19 cellular contexts compared by ENCODE assay signal in the genomic region with DNA sequence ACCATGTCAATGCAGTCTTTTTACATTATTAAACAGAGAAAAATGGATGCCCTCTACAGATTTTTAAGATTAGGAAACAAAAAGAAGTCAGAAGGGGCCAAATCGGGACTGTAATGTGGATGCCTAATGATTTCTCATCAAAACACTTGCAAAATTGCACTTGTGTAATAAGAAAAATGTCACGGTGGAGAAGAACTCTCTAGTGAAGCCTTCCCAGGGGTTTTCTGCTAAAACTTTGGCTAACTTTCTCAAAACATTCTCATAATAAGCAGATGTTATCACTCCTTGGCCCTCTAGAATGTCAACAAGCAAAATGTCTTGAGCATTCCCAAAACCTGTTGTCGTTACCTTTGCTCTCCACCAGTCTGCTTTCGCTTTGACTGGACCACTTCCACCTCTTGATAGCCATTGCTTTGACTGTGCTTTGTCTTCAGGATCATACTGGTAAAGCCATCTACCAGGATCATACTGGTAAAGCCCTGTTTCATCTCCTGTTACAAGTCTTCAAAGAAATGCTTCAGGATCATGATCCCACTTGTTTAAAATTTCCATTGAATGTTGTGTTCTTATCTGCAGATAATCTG.
"Had no signal": no experiment of that assay in that cellular context is flagged by ENCODE, and none has a peak within 500 bp of the region (broad histone marks: within the 10 kb centered on the region; RNA-seq: fewer than 3 reads in every experiment).

No MANE protein-coding gene starts in this region.

- H3K4me3 Mint-ChIP-seq: activated CD4-positive, alpha-beta T cell treated with anti-CD3 and anti-CD28 coated beads, Interleukin-2, amount 10 ng/mL, durations not matched to agents 24 days and 14 days; activated CD8-positive, alpha-beta T cell treated with anti-CD3 and anti-CD28 coated beads, Interleukin-2, amount 10 ng/mL, durations not matched to agents 7 days and 5 days; activated naive CD4-positive, alpha-beta T cell treated with anti-CD3 and anti-CD28 coated beads for 36 hours; activated T-cell treated with anti-CD3 and anti-CD28 coated beads, Interleukin-2, amount 50 U/mL, for 24 hours; brain; natural killer cell; stimulated activated memory B cell treated with anti-CD40 and anti-IgM and Interleukin-4, amounts not matched to agents 10 μg/mL and 1 μg/mL and 100 μg/mL, for 72 hours had no signal

- DNase-seq: activated CD4-positive, alpha-beta T cell treated with anti-CD3 and anti-CD28 coated beads, Interleukin-2, amount 10 ng/mL, durations not matched to agents 24 days and 14 days; activated CD4-positive, CD25-positive, alpha-beta regulatory T cell; activated CD8-positive, alpha-beta T cell treated with anti-CD3 and anti-CD28 coated beads, Interleukin-2, amount 10 ng/mL, durations not matched to agents 7 days and 5 days; activated naive CD4-positive, alpha-beta T cell treated with anti-CD3 and anti-CD28 coated beads for 36 hours; activated T-cell treated with anti-CD3 and anti-CD28 coated beads, Interleukin-2, amount 50 U/mL, for 24 hours; anterior cingulate cortex; caudate nucleus; dorsolateral prefrontal cortex; erythroblast; left colon; lower lobe of right lung; natural killer cell; spleen; stimulated activated CD4-positive, alpha-beta T cell treated with anti-CD3 and anti-CD28 coated beads, Interleukin-4, amount 100 ng/mL, for 4 hours; T-helper 1 cell; T1000 had no signal

- H3K4me1 Mint-ChIP-seq: brain; natural killer cell; stimulated activated memory B cell treated with anti-CD40 and anti-IgM and Interleukin-4, amounts not matched to agents 10 μg/mL and 1 μg/mL and 100 μg/mL, for 72 hours had no signal

- H3K4me1 ChIP-seq: lower lobe of right lung, spleen had no signal

- H3K9me3 Mint-ChIP-seq: activated CD4-positive, alpha-beta T cell treated with anti-CD3 and anti-CD28 coated beads, Interleukin-2, amount 10 ng/mL, durations not matched to agents 24 days and 14 days; activated naive CD4-positive, alpha-beta T cell treated with anti-CD3 and anti-CD28 coated beads for 36 hours; activated T-cell treated with anti-CD3 and anti-CD28 coated beads, Interleukin-2, amount 50 U/mL, for 24 hours; brain; natural killer cell had no signal

- H3K27ac Mint-ChIP-seq: activated CD4-positive, alpha-beta T cell treated with anti-CD3 and anti-CD28 coated beads, Interleukin-2, amount 10 ng/mL, durations not matched to agents 24 days and 14 days; activated CD8-positive, alpha-beta T cell treated with anti-CD3 and anti-CD28 coated beads, Interleukin-2, amount 10 ng/mL, durations not matched to agents 7 days and 5 days; activated naive CD4-positive, alpha-beta T cell treated with anti-CD3 and anti-CD28 coated beads for 36 hours; activated T-cell treated with anti-CD3 and anti-CD28 coated beads, Interleukin-2, amount 50 U/mL, for 24 hours; brain; natural killer cell; stimulated activated memory B cell treated with anti-CD40 and anti-IgM and Interleukin-4, amounts not matched to agents 10 μg/mL and 1 μg/mL and 100 μg/mL, for 72 hours had no signal

- H3K4me3 ChIP-seq: dorsolateral prefrontal cortex, lower lobe of right lung, spleen, thoracic aorta had no signal

- H3K27ac ChIP-seq: dorsolateral prefrontal cortex, lower lobe of right lung, spleen had no signal

- H3K9me3 ChIP-seq: lower lobe of right lung, spleen, thoracic aorta had no signal

- H3K27me3 ChIP-seq: dorsolateral prefrontal cortex, spleen had no signal

- H3K36me3 ChIP-seq: lower lobe of right lung had no signal

- H3K27me3 Mint-ChIP-seq: stimulated activated memory B cell treated with anti-CD40 and anti-IgM and Interleukin-4, amounts not matched to agents 10 μg/mL and 1 μg/mL and 100 μg/mL, for 72 hours had no signal

- ATAC-seq: activated CD8-positive, alpha-beta T cell treated with anti-CD3 and anti-CD28 coated beads, Interleukin-2, amount 10 ng/mL, durations not matched to agents 7 days and 5 days; left colon; lower lobe of right lung; natural killer cell; stimulated activated memory B cell treated with anti-CD40 and anti-IgM and Interleukin-4, amounts not matched to agents 10 μg/mL and 1 μg/mL and 100 μg/mL, for 72 hours had no signal

- H3K36me3 Mint-ChIP-seq: brain; natural killer cell; stimulated activated memory B cell treated with anti-CD40 and anti-IgM and Interleukin-4, amounts not matched to agents 10 μg/mL and 1 μg/mL and 100 μg/mL, for 72 hours had no signal
